ENCODE assay signal across 23 cellular contexts in genomic region chr4:38504396-38504715, GRCh38.
DNase-seq lines count a peak whose midpoint lies in the region; ATAC-seq, FAIRE-seq and TF ChIP-seq lines count a peak whose summit lies in the region.
"Had no signal": no experiment of that assay in that cellular context is flagged by ENCODE, and none has a peak within 500 bp of the region (broad histone marks: within the 10 kb centered on the region; RNA-seq: fewer than 3 reads in every experiment).

No MANE protein-coding gene starts in this region.

- no TSS peak for BruUV-seq in GM12878 (replicated peaks; lab: Mats Ljungman, UMichigan)

- no peak for TF ChIP-seq CTCF in natural killer cell (IDR thresholded peaks at IDR 0.05)
- TF ChIP-seq CTCF in GM12878 (IDR thresholded peaks at IDR 0.05 in 2 of 3, conservative IDR thresholded peaks at IDR 0.05 in 1 of 3; ENCODE audit: control insufficient read depth in 2 of 3, extremely low read depth in 1 of 3, insufficient read depth in 1 of 3, low read depth in 3 of 3, low read length in 3 of 3): no peak

- peaks cover 34% of the 10 kb centered on the region for H3K4me1 ChIP-seq in GM12878 (ENCODE audit: control insufficient read depth, insufficient read depth, low read length)
- H3K4me1 ChIP-seq: BE2C, Peyer's patch, SJSA1 had no signal

- H3K4me3 Mint-ChIP-seq in natural killer cell treated with Interleukin-12 subunit alpha and Interleukin-12 subunit beta and Interleukin-15 and Interleukin-18, amount 100 ng/mL, for 72 hours: peak overlapping the region; percentile 73
- H3K4me3 Mint-ChIP-seq in natural killer cell: no peak overlapping the region
- no peak overlapping the region for H3K4me3 Mint-ChIP-seq in activated CD4-positive, alpha-beta memory T cell treated with anti-CD3 and anti-CD28 coated beads for 36 hours
- H3K4me3 Mint-ChIP-seq: HFFc6 had no signal

- H3K27me3 ChIP-seq in GM12878 (replicated peaks in 1 of 2; ENCODE audit: control insufficient read depth in 2 of 2, insufficient read depth in 2 of 2, low read length in 1 of 2): no peaks in the 10 kb centered on the region
- H3K27me3 ChIP-seq: BE2C, MG63, Peyer's patch, SJSA1 had no signal

- H3K4me2 ChIP-seq in GM12878 (ENCODE audit: control insufficient read depth, insufficient read depth): peak overlapping the region; percentile 59

- intact Hi-C loops in natural killer cell (cut with micrococcal nuclease) (no loop called here), GM12878 (cut with micrococcal nuclease; ENCODE audit: unreplicated experiment) (loop anchor here (2.0 to 5.0 kb wide), 5 partner anchors 168 to 442 kb away; no protein-coding TSS in a partner anchor)
- intact Hi-C loops in activated CD4-positive, alpha-beta memory T cell treated with anti-CD3 and anti-CD28 coated beads for 36 hours (cut with micrococcal nuclease): no loop called here

- RAD21 ChIA-PET in GM12878 (lab: Charles Lee; ENCODE audit: unreplicated experiment): interaction anchor here (0.9 to 3.2 kb wide), 13 partner anchors 11 to 426 kb away, joined by 3 to 15 read pairs (median 5); no protein-coding TSS in a partner anchor

- TF ChIP-seq RAD21 in GM12878 (IDR thresholded peaks at IDR 0.05; ENCODE audit: insufficient read depth, low read depth, low read length): 0 out of 2 replicates have a peak, but pooled peaks have one; percentile 22

- no peak for TF ChIP-seq POLR2A in GM12878 (IDR thresholded peaks at IDR 0.05; ENCODE audit: low read depth, low read length)

- H3K79me2 ChIP-seq in GM12878 (ENCODE audit: control insufficient read depth, insufficient read depth, low read length): no peaks in the 10 kb centered on the region

- H2AFZ ChIP-seq in GM12878 (ENCODE audit: control insufficient read depth, low read depth, low read length): no peak overlapping the region

- peaks cover 34 to 54% of the 10 kb centered on the region in 2 donors for H3K4me1 Mint-ChIP-seq in natural killer cell treated with Interleukin-12 subunit alpha and Interleukin-12 subunit beta and Interleukin-15 and Interleukin-18, amount 100 ng/mL, for 72 hours (ENCODE audit: low read depth in 2 of 2)
- peaks cover 20 to 36% of the 10 kb centered on the region in 2 donors for H3K4me1 Mint-ChIP-seq in natural killer cell
- peaks cover 48% of the 10 kb centered on the region for H3K4me1 Mint-ChIP-seq in activated CD4-positive, alpha-beta memory T cell treated with anti-CD3 and anti-CD28 coated beads for 36 hours (ENCODE audit: low read depth)

- no peak for FAIRE-seq in GM12878 (lab: Jason Lieb, UNC)
- FAIRE-seq: H54 had no signal

- no peak for DNase-seq in natural killer cell treated with Interleukin-12 subunit alpha and Interleukin-12 subunit beta and Interleukin-15 and Interleukin-18, amount 100 ng/mL, for 72 hours (ENCODE audit: low spot score)
- DNase-seq in natural killer cell (no peak), GM12878 (ENCODE audit: low read depth, low spot score) (no peak), OCI-M1 (lab: John Stamatoyannopoulos, UW) (no peak), DMS153 (lab: John Stamatoyannopoulos, UW) (no peak)
- no peak for DNase-seq in activated CD4-positive, alpha-beta memory T cell treated with anti-CD3 and anti-CD28 coated beads for 36 hours
- DNase-seq: BE2C; Calu3; CD4-positive, alpha-beta memory T cell; HFFc6; Kasumi-1; MG63; NCI-H1048; NCI-H1436; NCI-H1930; NCI-H226; NCI-H524; Peyer's patch had no signal

- H3K36me3 Mint-ChIP-seq in natural killer cell treated with Interleukin-12 subunit alpha and Interleukin-12 subunit beta and Interleukin-15 and Interleukin-18, amount 100 ng/mL, for 72 hours: peaks cover 5% of the 10 kb centered on the region
- H3K36me3 Mint-ChIP-seq in natural killer cell: no peaks in the 10 kb centered on the region
- H3K36me3 Mint-ChIP-seq in activated CD4-positive, alpha-beta memory T cell treated with anti-CD3 and anti-CD28 coated beads for 36 hours: no peaks in the 10 kb centered on the region
- H3K36me3 Mint-ChIP-seq: CD4-positive, alpha-beta memory T cell had no signal

- CTCF ChIA-PET in GM12878 (lab: Yijun Ruan, JAX): interaction anchor here (0.6 to 2.7 kb wide), 8 partner anchors 15 to 324 kb away, joined by 3 to 11 read pairs (median 3); no protein-coding TSS in a partner anchor
- CTCF ChIA-PET in activated CD4-positive, alpha-beta memory T cell treated with anti-CD3 and anti-CD28 coated beads for 36 hours (lab: Charles Lee): interaction anchor here (1.3 kb wide), 1 partner anchor 185 kb away, joined by 4 read pairs; no protein-coding TSS in a partner anchor

- peak overlapping the region; percentile 75 to 79 for H3K27ac Mint-ChIP-seq in natural killer cell treated with Interleukin-12 subunit alpha and Interleukin-12 subunit beta and Interleukin-15 and Interleukin-18, amount 100 ng/mL, for 72 hours
- H3K27ac Mint-ChIP-seq in natural killer cell: no peak overlapping the region
- H3K27ac Mint-ChIP-seq in activated CD4-positive, alpha-beta memory T cell treated with anti-CD3 and anti-CD28 coated beads for 36 hours: no peak overlapping the region
- H3K27ac Mint-ChIP-seq: HFFc6 had no signal

- no peak for TF ChIP-seq EP300 in GM12878 (IDR thresholded peaks at IDR 0.05; ENCODE audit: borderline replicate concordance in 1 of 2, control insufficient read depth in 1 of 2, low read depth in 2 of 2, low read length in 2 of 2)

- no peak for ATAC-seq in natural killer cell treated with Interleukin-12 subunit alpha and Interleukin-12 subunit beta and Interleukin-15 and Interleukin-18, amount 100 ng/mL, for 72 hours
- ATAC-seq in natural killer cell: no peak
- ATAC-seq in HG02885 (IDR thresholded peaks at IDR 0.05; ENCODE audit: poor library complexity, unreplicated experiment): peak; percentile 2
- no peak for ATAC-seq in GM12878
- ATAC-seq in GM19351 (IDR thresholded peaks at IDR 0.05; ENCODE audit: unreplicated experiment): no peak

- H3K9ac ChIP-seq in GM12878 (ENCODE audit: control insufficient read depth, insufficient read depth, low read length): no peak overlapping the region

- no peaks in the 10 kb centered on the region for H3K9me3 ChIP-seq in GM12878 (replicated peaks; ENCODE audit: control insufficient read depth, insufficient read depth, low read length)
- H3K9me3 ChIP-seq: BE2C, MG63, Peyer's patch, SJSA1 had no signal

- no peaks in the 10 kb centered on the region for H3K36me3 ChIP-seq in GM12878 (ENCODE audit: control insufficient read depth in 2 of 2, insufficient read depth in 2 of 2, low read length in 1 of 2)
- H3K36me3 ChIP-seq: BE2C, MG63, Peyer's patch, SJSA1 had no signal

- H3K27ac ChIP-seq in GM12878 (ENCODE audit: control insufficient read depth, insufficient read depth): peak overlapping the region; percentile 47
- H3K27ac ChIP-seq: Peyer's patch, SJSA1 had no signal

- H4K20me1 ChIP-seq in GM12878 (ENCODE audit: control insufficient read depth, insufficient read depth): no peaks in the 10 kb centered on the region

- POLR2A ChIA-PET in GM12878 (lab: Charles Lee): interaction anchor here (0.6 to 2.0 kb wide), 4 partner anchors 25 to 118 kb away, joined by 3 to 7 read pairs (median 4); no protein-coding TSS in a partner anchor
- POLR2A ChIA-PET in activated CD4-positive, alpha-beta memory T cell treated with anti-CD3 and anti-CD28 coated beads for 36 hours (lab: Charles Lee): interaction anchor here (1.0 kb wide), 1 partner anchor 20 kb away, joined by 3 read pairs; no protein-coding TSS in a partner anchor

- H3K4me3 ChIP-seq in GM12878: no peak overlapping the region
- H3K4me3 ChIP-seq: MG63, Peyer's patch, SJSA1 had no signal

- SMC1A ChIA-PET in GM12878 (lab: Charles Lee; ENCODE audit: uncharacterized antibody, unreplicated experiment): interaction anchor here (0.9 to 3.8 kb wide), 15 partner anchors 11 to 376 kb away, joined by 3 to 22 read pairs (median 3); no protein-coding TSS in a partner anchor

- in situ Hi-C loops in GM12878 (cut with MboI): no loop called here

- WGBS in GM12878 (ENCODE audit: insufficient coverage, insufficient replicate concordance, low lambda C conversion rate, missing lambda C conversion rate): 23% methylated on average over 2 of the region's 2 CpGs

- no peaks in the 10 kb centered on the region for H3K9me3 Mint-ChIP-seq in natural killer cell treated with Interleukin-12 subunit alpha and Interleukin-12 subunit beta and Interleukin-15 and Interleukin-18, amount 100 ng/mL, for 72 hours
- no peaks in the 10 kb centered on the region for H3K9me3 Mint-ChIP-seq in natural killer cell
- no peaks in the 10 kb centered on the region for H3K9me3 Mint-ChIP-seq in activated CD4-positive, alpha-beta memory T cell treated with anti-CD3 and anti-CD28 coated beads for 36 hours
- H3K9me3 Mint-ChIP-seq: HFFc6, IgD-negative memory B cell had no signal

- peaks cover 0 to 5% of the 10 kb centered on the region in 2 donors for H3K27me3 Mint-ChIP-seq in natural killer cell treated with Interleukin-12 subunit alpha and Interleukin-12 subunit beta and Interleukin-15 and Interleukin-18, amount 100 ng/mL, for 72 hours
- peaks cover 6 to 8% of the 10 kb centered on the region in 2 donors for H3K27me3 Mint-ChIP-seq in natural killer cell (ENCODE audit: low read depth in 2 of 2)
- H3K27me3 Mint-ChIP-seq in activated CD4-positive, alpha-beta memory T cell treated with anti-CD3 and anti-CD28 coated beads for 36 hours: no peaks in the 10 kb centered on the region
- H3K27me3 Mint-ChIP-seq: CD4-positive, alpha-beta memory T cell had no signal

TF ChIP-seq in GM12878, 131 proteins besides CTCF, POLR2A, EP300 and RAD21 (continues in another document):
- TF ChIP-seq PBX3 (IDR thresholded peaks at IDR 0.05; ENCODE audit: insufficient replicate concordance, low read depth, low read length) (peak; percentile 41), CBFB (IDR thresholded peaks at IDR 0.05; ENCODE audit: low read depth) (0 out of 2 replicates have a peak, but pooled peaks have one; percentile 7), KAT2A (conservative IDR thresholded peaks at IDR 0.05; ENCODE audit: control insufficient read depth, low read depth, low read length) (no peak), GABPA (IDR thresholded peaks at IDR 0.05; ENCODE audit: low read depth) (no peak)

Comparison
In these comparisons a context has a peak if more than half of its experiments do, and no peak if none do; other contexts are left out.
1. H3K27ac Mint-ChIP-seq: peak in natural killer cell treated with Interleukin-12 subunit alpha and Interleukin-12 subunit beta and Interleukin-15 and Interleukin-18, amount 100 ng/mL, for 72 hours (2 of 2); none in natural killer cell (0 of 2) and activated CD4-positive, alpha-beta memory T cell treated with anti-CD3 and anti-CD28 coated beads for 36 hours (single experiment).